ENCODE assay signal across 7 cellular contexts in genomic region chr1:235866207-235866912, GRCh38. TPM values are rescaled to one million over a fixed set of nuclear protein-coding genes. Genes with fewer than 3 reads are reported as not detected.
DNase-seq lines count a peak whose midpoint lies in the region; FAIRE-seq and TF ChIP-seq lines count a peak whose summit lies in the region.

TSS of gene LYST (minus strand) at chr1:235866906. CDS start at chr1:235830417, 36,489 bp downstream.

- intact Hi-C loops in spleen (cut with DNase I; ENCODE audit: low total_unique reads): no loop called here

- H3K27me3 ChIP-seq in HAP-1 (ENCODE audit: low read depth) (no peaks in the 10 kb centered on the region), bronchial epithelial cell (ENCODE audit: control insufficient read depth, insufficient read depth, low read length) (no peaks in the 10 kb centered on the region), spleen (replicated peaks in 1 of 7) (no peaks in the 10 kb centered on the region)

- in situ Hi-C loops in HAP-1 (cut with MboI; ENCODE audit: low sequenced_read_pairs): no loop called here

- peak within 1 kb of the TSS; percentile 94 to 100 (median 98) for H3K27ac ChIP-seq in spleen

- peak within 1 kb of the TSS; percentile 65 for H3K4me3 ChIP-seq in HAP-1
- H3K4me3 ChIP-seq in LNCaP clone FGC (ENCODE audit: low read depth, low read length): peak within 1 kb of the TSS; percentile 63
- peak within 1 kb of the TSS; percentile 83 for H3K4me3 ChIP-seq in bronchial epithelial cell (ENCODE audit: low read depth, low read length)
- peak within 1 kb of the TSS; percentile 81 to 98 (median 93) for H3K4me3 ChIP-seq in spleen

- H3K36me3 ChIP-seq in HAP-1 (replicated peaks): no peaks in the 10 kb centered on the region
- H3K36me3 ChIP-seq in bronchial epithelial cell (ENCODE audit: control insufficient read depth, insufficient read depth, low read length): no peaks in the 10 kb centered on the region
- no peaks in the 10 kb centered on the region for H3K36me3 ChIP-seq in spleen

- FAIRE-seq in GM12891 (lab: Jason Lieb, UNC) (no peak), bronchial epithelial cell (lab: Jason Lieb, UNC) (no peak)

- WGBS in spleen, 5 donors: 0 to 1% (median 0%) methylated on average over 41 to 71 of the region's 71 CpGs

- 0 out of 2 replicates have a peak, but pooled peaks have one; percentile 19 for TF ChIP-seq POLR2A in GM12891 (IDR thresholded peaks at IDR 0.05; ENCODE audit: low read depth, low read length)
- TF ChIP-seq POLR2A in spleen (IDR thresholded peaks at IDR 0.05): peak in 1 of 3 donors; percentile 5

- TF ChIP-seq CTCF in LNCaP clone FGC (IDR thresholded peaks at IDR 0.05; ENCODE audit: control insufficient read depth, extremely low read depth, insufficient read depth) (peak; percentile 47), bronchial epithelial cell (IDR thresholded peaks at IDR 0.05; ENCODE audit: insufficient read depth, low read length, severe bottlenecking) (peak; percentile 68), spleen (IDR thresholded peaks at IDR 0.05 in 8 of 11, conservative IDR thresholded peaks at IDR 0.05 in 3 of 11) (peak in 7 of 11 experiments; percentile 6 to 57 (median 42))

- H3K9me3 ChIP-seq in HAP-1 (no peaks in the 10 kb centered on the region), spleen (no peaks in the 10 kb centered on the region)

- H3K4me1 ChIP-seq in HAP-1: peaks cover 5% of the 10 kb centered on the region
- H3K4me1 ChIP-seq in spleen: peaks cover 15 to 79% (median 55%) of the 10 kb centered on the region in 6 donors

- DNase-seq in GM12891 (ENCODE audit: insufficient read length, low spot score): no peak
- peak; percentile 25 to 56 for DNase-seq in HAP-1 (ENCODE audit: low spot score in 2 of 2)
- DNase-seq in LNCaP clone FGC (ENCODE audit: low read depth): no peak
- peak; percentile 46 for DNase-seq in UCSD-AML1 (lab: John Stamatoyannopoulos, UW; ENCODE audit: unreplicated experiment)
- DNase-seq in bronchial epithelial cell (ENCODE audit: low read depth): peak; percentile 50
- peak; percentile 63 for DNase-seq in iris pigment epithelial cell (ENCODE audit: low read depth)
- peak; percentile 93 for DNase-seq in spleen

TF ChIP-seq in GM12891, 5 proteins besides CTCF, POLR2A, EP300 and RAD21:
- TF ChIP-seq SPI1 (IDR thresholded peaks at IDR 0.05; ENCODE audit: low read depth, low read length) (no peak), POLR2AphosphoS5 (IDR thresholded peaks at IDR 0.05; ENCODE audit: low read depth, low read length) (no peak), PAX5 (IDR thresholded peaks at IDR 0.05; ENCODE audit: insufficient read depth, low read length, severe bottlenecking) (no peak), POU2F2 (IDR thresholded peaks at IDR 0.05; ENCODE audit: low read depth, low read length) (no peak), TAF1 (IDR thresholded peaks at IDR 0.05; ENCODE audit: low read depth, low read length) (0 out of 2 replicates have a peak, but pooled peaks have one; percentile 11)

RNA-seq across cellular contexts. Expression of gene LYST, which starts in this region (rescaled TPM):
- polyA plus RNA-seq in GM12891 (2012; ENCODE audit: low read depth, missing spikeins): 4.1 TPM
- total RNA-seq in bronchial epithelial cell (14.0 and 19.6 TPM in 2 replicates), spleen (100 to 1,000 TPM in 5 of 7 donors, 10 to 100 TPM in 2; 76.9 to 169 (median 109) TPM)
- polyA plus RNA-seq in spleen: 10 to 100 TPM in 1 of 3 donors, 1 to 10 TPM in 2; 9.0 to 11.8 (median 9.9) TPM

Comparison
In these comparisons a context has a peak if more than half of its experiments do, and no peak if none do; other contexts are left out.
1. DNase-seq: peak in HAP-1 (2 of 2), UCSD-AML1 (single experiment), bronchial epithelial cell (single experiment), iris pigment epithelial cell (single experiment) and spleen (single experiment); none in GM12891 (single experiment) and LNCaP clone FGC (single experiment).
2. Peak in every context shown above with its lines, with median percentiles within 50 percentile points of each other: H3K4me3 ChIP-seq and CTCF ChIP-seq.